In the genomic region with DNA sequence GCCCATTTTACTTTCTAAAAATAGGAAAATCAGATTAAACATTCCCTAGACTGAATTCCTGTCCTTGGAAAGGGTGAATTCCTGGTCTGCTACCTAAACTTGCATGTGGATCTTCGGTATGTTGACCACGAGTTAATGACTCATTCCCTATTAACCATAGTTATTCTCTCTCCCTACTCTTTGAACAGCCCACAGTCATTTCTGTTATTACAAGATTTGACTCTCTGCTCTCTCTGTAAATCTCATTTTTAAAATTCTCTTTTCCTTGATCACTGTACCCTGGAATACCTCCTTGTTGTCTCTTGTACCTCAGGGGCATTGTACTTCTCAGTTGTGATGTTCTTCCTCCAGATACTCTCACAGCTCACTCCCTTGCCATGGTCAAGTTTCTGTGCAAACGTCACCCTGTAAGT, we compare ENCODE assay signal across 12 cellular contexts.
DNase-seq lines count a peak whose midpoint lies in the region; ATAC-seq and TF ChIP-seq lines count a peak whose summit lies in the region.
"Had no signal": no experiment of that assay in that cellular context is flagged by ENCODE, and none has a peak within 500 bp of the region (broad histone marks: within the 10 kb centered on the region; RNA-seq: fewer than 3 reads in every experiment).

No MANE protein-coding gene starts in this region.

- H3K4me3 Mint-ChIP-seq in activated CD4-positive, alpha-beta memory T cell treated with anti-CD3 and anti-CD28 coated beads, Interleukin-2, amount 10 ng/mL, durations not matched to agents 7 days and 5 days, result no peak overlapping the region
- H3K4me3 Mint-ChIP-seq: central memory CD8-positive, alpha-beta T cell; memory B cell had no signal

- POLR2A ChIA-PET in activated CD4-positive, alpha-beta memory T cell treated with anti-CD3 and anti-CD28 coated beads, Interleukin-2, amount 10 ng/mL, durations not matched to agents 7 days and 5 days (lab: Charles Lee), result no interaction called here

- H3K9me3 ChIP-seq in SJCRH30 (replicated peaks) (no peaks in the 10 kb centered on the region), fibroblast of lung (ENCODE audit: control insufficient read depth, insufficient read depth, low read depth, low read length) (no peaks in the 10 kb centered on the region)

- H3K79me2 ChIP-seq in fibroblast of lung (ENCODE audit: control insufficient read depth, insufficient read depth, low read length), result no peaks in the 10 kb centered on the region

- no peaks in the 10 kb centered on the region for H3K9me3 Mint-ChIP-seq in activated CD4-positive, alpha-beta memory T cell treated with anti-CD3 and anti-CD28 coated beads, Interleukin-2, amount 10 ng/mL, durations not matched to agents 7 days and 5 days

- H3K27ac ChIP-seq in SJCRH30 (peak overlapping the region; percentile 18), fibroblast of lung (ENCODE audit: insufficient read depth, low read length) (no peak overlapping the region)
- H3K27ac ChIP-seq: VCaP had no signal

- ATAC-seq in HG02970 (IDR thresholded peaks at IDR 0.05; ENCODE audit: low FRiP score, unreplicated experiment), result no peak
- ATAC-seq: K562 had no signal

- H3K27ac Mint-ChIP-seq in activated CD4-positive, alpha-beta memory T cell treated with anti-CD3 and anti-CD28 coated beads, Interleukin-2, amount 10 ng/mL, durations not matched to agents 7 days and 5 days, result no peak overlapping the region
- H3K27ac Mint-ChIP-seq: memory B cell had no signal

- TF ChIP-seq CTCF in fibroblast of lung (conservative IDR thresholded peaks at IDR 0.05 in 1 of 2, IDR thresholded peaks at IDR 0.05 in 1 of 2; ENCODE audit: low read depth in 1 of 2, low read length in 2 of 2), result no peak

- H2AFZ ChIP-seq in fibroblast of lung (ENCODE audit: low read length), result peak overlapping the region; percentile 12

- no peaks in the 10 kb centered on the region for H3K36me3 ChIP-seq in SJCRH30
- H3K36me3 ChIP-seq in fibroblast of lung (ENCODE audit: control insufficient read depth, insufficient read depth, low read length), result no peaks in the 10 kb centered on the region

- no peaks in the 10 kb centered on the region for H4K20me1 ChIP-seq in fibroblast of lung (ENCODE audit: control insufficient read depth, extremely low read depth, insufficient read depth, low read length)

- DNase-seq in GM04503 (ENCODE audit: low read depth), result peak; percentile 56
- peak; percentile 30 to 50 for DNase-seq in SJCRH30
- DNase-seq in fibroblast of lung (ENCODE audit: low read depth in 2 of 2), result peak; percentile 62 to 98
- DNase-seq in renal cortical epithelial cell (ENCODE audit: low read depth), result peak; percentile 97
- DNase-seq in NCI-H2196 (lab: John Stamatoyannopoulos, UW; ENCODE audit: unreplicated experiment), result no peak
- no peak for DNase-seq in activated CD4-positive, alpha-beta memory T cell treated with anti-CD3 and anti-CD28 coated beads, Interleukin-2, amount 10 ng/mL, durations not matched to agents 7 days and 5 days
- DNase-seq in occipital lobe (lab: John Stamatoyannopoulos, UW), result no peak

- H3K4me3 ChIP-seq in SJCRH30 (no peak overlapping the region), fibroblast of lung (replicated peaks in 1 of 4; ENCODE audit: control extremely low read depth in 1 of 4, insufficient read depth in 1 of 4, low read depth in 3 of 4, low read length in 4 of 4) (no peak overlapping the region)
- H3K4me3 ChIP-seq: K562 had no signal

- CTCF ChIA-PET in activated CD4-positive, alpha-beta memory T cell treated with anti-CD3 and anti-CD28 coated beads, Interleukin-2, amount 10 ng/mL, durations not matched to agents 7 days and 5 days (lab: Charles Lee), result no interaction called here

- H3K4me1 ChIP-seq in SJCRH30 (peaks cover 9% of the 10 kb centered on the region), fibroblast of lung (ENCODE audit: control insufficient read depth, extremely low read depth, insufficient read depth, low read length) (peaks cover 3% of the 10 kb centered on the region)

- H3K27me3 Mint-ChIP-seq in activated CD4-positive, alpha-beta memory T cell treated with anti-CD3 and anti-CD28 coated beads, Interleukin-2, amount 10 ng/mL, durations not matched to agents 7 days and 5 days, result no peaks in the 10 kb centered on the region
- H3K27me3 Mint-ChIP-seq: central memory CD8-positive, alpha-beta T cell; memory B cell had no signal

- H3K4me1 Mint-ChIP-seq in activated CD4-positive, alpha-beta memory T cell treated with anti-CD3 and anti-CD28 coated beads, Interleukin-2, amount 10 ng/mL, durations not matched to agents 7 days and 5 days, result no peaks in the 10 kb centered on the region
- H3K4me1 Mint-ChIP-seq: central memory CD8-positive, alpha-beta T cell; memory B cell had no signal

- H3K9ac ChIP-seq in fibroblast of lung (ENCODE audit: insufficient read depth, low read length), result no peak overlapping the region

- H3K27me3 ChIP-seq in SJCRH30 (no peaks in the 10 kb centered on the region), fibroblast of lung (ENCODE audit: control insufficient read depth, insufficient read depth, low read length) (no peaks in the 10 kb centered on the region)

- H3K4me2 ChIP-seq in fibroblast of lung (ENCODE audit: extremely low read depth, insufficient read depth, low read length), result no peak overlapping the region

- H3K36me3 Mint-ChIP-seq in activated CD4-positive, alpha-beta memory T cell treated with anti-CD3 and anti-CD28 coated beads, Interleukin-2, amount 10 ng/mL, durations not matched to agents 7 days and 5 days (ENCODE audit: low read depth), result no peaks in the 10 kb centered on the region
- H3K36me3 Mint-ChIP-seq: memory B cell had no signal

Comparison
In these comparisons a context has a peak if more than half of its experiments do, and no peak if none do; other contexts are left out.
1. DNase-seq: peak in GM04503 (single experiment), SJCRH30 (2 of 2), fibroblast of lung (2 of 2) and renal cortical epithelial cell (single experiment); none in NCI-H2196 (single experiment), activated CD4-positive, alpha-beta memory T cell treated with anti-CD3 and anti-CD28 coated beads, Interleukin-2, amount 10 ng/mL, durations not matched to agents 7 days and 5 days (single experiment) and occipital lobe (single experiment).